Comparison of ENCODE assay signal across 23 cellular contexts in the genomic region with DNA sequence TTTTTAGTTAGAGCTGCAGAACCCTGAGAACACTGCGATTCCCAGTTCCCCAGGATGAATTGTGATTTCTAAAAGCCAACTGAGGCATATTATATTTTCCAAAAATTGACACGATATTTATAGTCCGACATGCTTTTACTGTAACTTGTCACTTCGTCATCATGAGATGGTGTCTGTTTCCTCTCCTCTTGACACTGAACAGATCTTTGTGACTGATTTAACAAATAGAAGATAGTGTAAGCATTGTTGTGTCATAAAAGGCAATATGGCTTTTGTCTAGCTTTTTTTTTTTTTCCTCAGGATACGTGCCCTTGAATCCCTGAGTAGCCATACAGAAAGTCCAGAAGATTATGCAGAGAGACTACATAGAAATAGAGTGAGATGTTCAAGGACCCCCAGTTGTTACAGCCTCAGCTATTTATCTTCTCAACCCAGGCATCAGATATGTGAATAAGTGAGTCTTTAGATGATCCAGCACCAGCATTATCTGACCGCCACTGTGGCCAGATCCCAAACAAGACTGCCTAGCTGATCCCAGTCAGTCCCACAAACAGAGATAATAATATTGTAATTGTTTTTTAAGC. TPM values are rescaled to one million over a fixed set of nuclear protein-coding genes. Genes with fewer than 3 reads are reported as not detected.
"Had no signal": no experiment of that assay in that cellular context is flagged by ENCODE, and none has a peak within 500 bp of the region (broad histone marks: within the 10 kb centered on the region; RNA-seq: fewer than 3 reads in every experiment).

No MANE protein-coding gene starts in this region.

- H2AFZ ChIP-seq: hepatocyte had no signal

- H3K27ac ChIP-seq: coronary artery, dorsolateral prefrontal cortex, esophagus muscularis mucosa, foreskin keratinocyte, gastroesophageal sphincter, heart left ventricle, hepatocyte, left lung, lower lobe of right lung had no signal

- H3K27me3 ChIP-seq: dorsolateral prefrontal cortex, esophagus muscularis mucosa, foreskin keratinocyte, gastroesophageal sphincter, heart left ventricle, hepatocyte, left lung had no signal

- DNase-seq: dermis blood vessel endothelial cell; dorsolateral prefrontal cortex; effector CD4-positive, alpha-beta T cell; effector memory CD4-positive, alpha-beta T cell; foreskin keratinocyte; heart left ventricle; left cardiac atrium; left lung; left ventricle myocardium superior; lower lobe of right lung; mesendoderm; midbrain; naive thymus-derived CD4-positive, alpha-beta T cell had no signal

- H3K4me2 ChIP-seq: hepatocyte had no signal

- H3K36me3 ChIP-seq: esophagus muscularis mucosa, gastroesophageal sphincter, heart left ventricle, left lung, lower lobe of right lung had no signal

- FAIRE-seq: colon, endothelial cell of umbilical vein, frontal cortex, islet of Langerhans, keratinocyte had no signal

- H3K79me2 ChIP-seq: hepatocyte had no signal

- H3K4me3 ChIP-seq: coronary artery, dorsolateral prefrontal cortex, esophagus muscularis mucosa, gastroesophageal sphincter, heart left ventricle, hepatocyte, left lung, lower lobe of right lung had no signal

- H3K4me1 ChIP-seq: esophagus muscularis mucosa, gastroesophageal sphincter, left lung, lower lobe of right lung had no signal

- H3K9me3 ChIP-seq: esophagus muscularis mucosa, gastroesophageal sphincter, heart left ventricle, left lung, lower lobe of right lung had no signal

RNA-seq across cellular contexts. Expression of a gene that starts 27.8 kb away (rescaled TPM):
- polyA plus RNA-seq: fibroblast of lung; hepatocyte; keratinocyte; naive thymus-derived CD4-positive, alpha-beta T cell had no signal

RNA-seq across cellular contexts. Expression of a gene that starts 46.7 kb away (rescaled TPM):
- polyA plus RNA-seq: endothelial cell of umbilical vein; fibroblast of lung; foreskin keratinocyte; hepatocyte; keratinocyte; naive thymus-derived CD4-positive, alpha-beta T cell had no signal
